ENCODE assay signal across 26 cellular contexts in the genomic region with DNA sequence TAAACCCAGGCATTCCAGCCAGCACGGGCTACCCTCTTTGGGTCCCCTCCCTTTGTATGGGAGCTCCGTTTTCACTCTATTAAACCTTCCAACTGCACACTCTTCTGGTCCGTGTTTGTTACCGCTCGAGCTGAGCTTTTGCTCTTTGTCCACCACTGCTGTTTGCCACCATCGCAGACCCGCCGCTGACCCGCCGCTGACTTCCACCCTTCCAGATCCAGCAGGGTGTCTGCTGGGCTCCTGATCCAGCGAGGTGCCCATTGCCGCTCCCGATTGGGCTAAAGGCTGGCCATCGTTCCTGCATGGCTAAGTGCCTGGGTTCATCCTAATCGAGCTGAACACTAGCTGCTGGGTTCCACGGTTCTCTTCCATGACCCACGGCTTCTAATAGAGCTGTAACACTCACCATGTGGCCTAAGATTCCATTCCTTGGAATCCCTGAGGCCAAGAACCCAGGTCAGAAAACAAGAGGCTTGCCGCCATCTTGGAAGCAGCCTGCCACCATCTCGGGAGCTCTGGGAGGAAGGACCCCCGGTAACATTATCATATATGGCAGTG. TPM values are rescaled to one million over a fixed set of nuclear protein-coding genes. Genes with fewer than 3 reads are reported as not detected.
DNase-seq lines count a peak whose midpoint lies in the region; ATAC-seq, FAIRE-seq and TF ChIP-seq lines count a peak whose summit lies in the region.
"Had no signal": no experiment of that assay in that cellular context is flagged by ENCODE, and none has a peak within 500 bp of the region (broad histone marks: within the 10 kb centered on the region; RNA-seq: fewer than 3 reads in every experiment).

No MANE protein-coding gene starts in this region.

- H3K9me3 ChIP-seq in T-helper 17 cell (ENCODE audit: control insufficient read depth, low read length, poor library complexity, severe bottlenecking) (no peaks in the 10 kb centered on the region), K562 (replicated peaks; ENCODE audit: control insufficient read depth, insufficient read depth, low read depth, low read length) (no peaks in the 10 kb centered on the region), H1 (ENCODE audit: insufficient read depth in 2 of 2, low read depth in 1 of 2, low read length in 1 of 2) (no peaks in the 10 kb centered on the region; a peak in 1 of 4 replicates), spleen (no peaks in the 10 kb centered on the region), tibial nerve (no peaks in the 10 kb centered on the region)
- H3K9me3 ChIP-seq: BE2C had no signal

- TF ChIP-seq POLR2A in K562 (conservative IDR thresholded peaks at IDR 0.05) (no peak), H1 (IDR thresholded peaks at IDR 0.05; ENCODE audit: control extremely low read depth in 1 of 2, low read depth in 2 of 2, low read length in 2 of 2) (no peak), spleen (IDR thresholded peaks at IDR 0.05) (no peak), tibial nerve (IDR thresholded peaks at IDR 0.05) (no peak)

- H3K27ac ChIP-seq in K562 (ENCODE audit: extremely low read depth, low read depth, low read length) (no peak overlapping the region), H1 (ENCODE audit: low read depth, low read length) (no peak overlapping the region), spleen (no peak overlapping the region), tibial nerve (no peak overlapping the region)
- H3K27ac ChIP-seq: BLaER1 had no signal

- no peak overlapping the region for H2BK12ac ChIP-seq in H1 (ENCODE audit: low read depth, low read length)

- no peak overlapping the region for H3K23ac ChIP-seq in H1 (ENCODE audit: insufficient read length)

- no peak overlapping the region for H3K4me2 ChIP-seq in K562 (ENCODE audit: insufficient read depth, low read length)
- H3K4me2 ChIP-seq in H1 (ENCODE audit: insufficient read depth in 1 of 2, low read depth in 2 of 2, low read length in 2 of 2), result no peak overlapping the region
- H3K4me2 ChIP-seq: BLaER1 had no signal

- no peak for TF ChIP-seq CTCF in K562 (IDR thresholded peaks at IDR 0.05 in 2 of 3, conservative IDR thresholded peaks at IDR 0.05 in 1 of 3; ENCODE audit: insufficient read depth in 2 of 3, low read depth in 1 of 3, low read length in 3 of 3)
- no peak for TF ChIP-seq CTCF in H1 (IDR thresholded peaks at IDR 0.05; ENCODE audit: control extremely low read depth in 1 of 3, insufficient read depth in 1 of 3, low read depth in 1 of 3, low read length in 3 of 3)
- no peak for TF ChIP-seq CTCF in spleen (IDR thresholded peaks at IDR 0.05 in 8 of 11, conservative IDR thresholded peaks at IDR 0.05 in 3 of 11)
- no peak for TF ChIP-seq CTCF in tibial nerve (IDR thresholded peaks at IDR 0.05)

- no peak overlapping the region for H2BK120ac ChIP-seq in H1 (replicated peaks; ENCODE audit: low read depth, low read length)

- H3K27ac Mint-ChIP-seq in T-helper 17 cell, result no peak overlapping the region
- H3K27ac Mint-ChIP-seq: CD4-positive, alpha-beta memory T cell; CD4-positive, CD25-positive, alpha-beta regulatory T cell; CD8-positive, alpha-beta memory T cell had no signal

- POLR2A ChIA-PET in K562 (lab: Yijun Ruan, JAX) (interaction anchor here (0.8 kb wide), 2 partner anchors 13 to 291 kb away, joined by 3 to 5 read pairs; no protein-coding TSS in a partner anchor), H1 (lab: Charles Lee; ENCODE audit: partially characterized antibody) (interaction anchor here (1.1 to 1.4 kb wide), 2 partner anchors 10 to 107 kb away, joined by 3 read pairs; no protein-coding TSS in a partner anchor)

- no peaks in the 10 kb centered on the region for H3K36me3 ChIP-seq in K562 (ENCODE audit: control insufficient read depth, insufficient read depth, low read length)
- no peaks in the 10 kb centered on the region for H3K36me3 ChIP-seq in H1 (ENCODE audit: control insufficient read depth in 2 of 4, insufficient read depth in 4 of 4, low read length in 3 of 4)
- peaks cover 0 to 9% (median 0%) of the 10 kb centered on the region in 6 donors for H3K36me3 ChIP-seq in spleen
- H3K36me3 ChIP-seq in tibial nerve, result no peaks in the 10 kb centered on the region
- H3K36me3 ChIP-seq: BE2C had no signal

- CTCF ChIA-PET in K562 (lab: Yijun Ruan, JAX; ENCODE audit: low intra/inter-chr PET ratio), result no interaction called here
- CTCF ChIA-PET in H1 (lab: Charles Lee; ENCODE audit: partially characterized antibody), result interaction anchor here (1.6 kb wide), 1 partner anchor 9 kb away, joined by 4 read pairs; no protein-coding TSS in a partner anchor

- WGBS in K562 (ENCODE audit: insufficient coverage, low coverage, missing lambda C conversion rate), result 48% methylated on average over 20 of the region's 20 CpGs
- WGBS in H1 (ENCODE audit: extremely low coverage in 1 of 2, insufficient coverage in 1 of 2, insufficient read length in 1 of 2, insufficient replicate concordance in 2 of 2, low coverage in 1 of 2, low lambda C conversion rate in 2 of 2, missing lambda C conversion rate in 1 of 2), 2 experiments, result 89% methylated on average over 19 of the region's 20 CpGs; no CpG with 5 or more reads in 1 of the 2 experiments
- 88 to 93% (median 92%) methylated on average over 20 of the region's 20 CpGs for WGBS in spleen, 5 donors
- WGBS in tibial nerve, 2 donors, result 91 to 92% methylated on average over 20 of the region's 20 CpGs

- no peaks in the 10 kb centered on the region for H3K27me3 Mint-ChIP-seq in T-helper 17 cell
- H3K27me3 Mint-ChIP-seq: CD4-positive, alpha-beta memory T cell; CD4-positive, CD25-positive, alpha-beta regulatory T cell; CD8-positive, alpha-beta memory T cell had no signal

- peaks cover 7% of the 10 kb centered on the region for H3K36me3 Mint-ChIP-seq in T-helper 17 cell (ENCODE audit: low read depth)

- H3K4ac ChIP-seq in H1 (replicated peaks; ENCODE audit: insufficient read length, low read depth, low read length), result no peak overlapping the region

- TF ChIP-seq EP300 in K562 (IDR thresholded peaks at IDR 0.05; ENCODE audit: low read length) (no peak), H1 (IDR thresholded peaks at IDR 0.05; ENCODE audit: borderline replicate concordance in 1 of 2, low read depth in 2 of 2, low read length in 2 of 2) (no peak), tibial nerve (IDR thresholded peaks at IDR 0.05) (no peak)

- no peak overlapping the region for H4K91ac ChIP-seq in H1 (replicated peaks; ENCODE audit: insufficient read length, low read length)

- no peaks in the 10 kb centered on the region for H3K23me2 ChIP-seq in H1 (ENCODE audit: low read depth, low read length)

- BruUV-seq in K562 (replicated peaks; lab: Mats Ljungman, UMichigan), result no TSS peak

- H3K9ac ChIP-seq in K562 (ENCODE audit: insufficient read depth in 1 of 2, low read depth in 2 of 2, low read length in 2 of 2), result no peak overlapping the region
- no peak overlapping the region for H3K9ac ChIP-seq in H1 (replicated peaks in 1 of 4; ENCODE audit: extremely low read depth in 1 of 4, low read depth in 3 of 4, low read length in 3 of 4)
- H3K9ac ChIP-seq: BLaER1 had no signal

- H3K14ac ChIP-seq in H1 (ENCODE audit: insufficient read length), result no peak overlapping the region

- no peak overlapping the region for H2BK15ac ChIP-seq in H1 (ENCODE audit: low read length)

- TF ChIP-seq RAD21 in K562 (CRISPR knock-in tag; conservative IDR thresholded peaks at IDR 0.05 in 1 of 2, IDR thresholded peaks at IDR 0.05 in 1 of 2), result no peak
- TF ChIP-seq RAD21 in H1 (IDR thresholded peaks at IDR 0.05 in 1 of 2, conservative IDR thresholded peaks at IDR 0.05 in 1 of 2; ENCODE audit: low read depth in 2 of 2, low read length in 2 of 2), result no peak

- DNase-seq in T-helper 17 cell, result no peak
- no peak for DNase-seq in K562 (ENCODE audit: extremely low read depth in 1 of 4, low spot score in 3 of 4)
- DNase-seq in H1 (ENCODE audit: low read depth in 1 of 2, low spot score in 2 of 2), result no peak
- peak; percentile 43 for DNase-seq in spleen
- no peak for DNase-seq in tibial nerve (ENCODE audit: low spot score in 2 of 2)
- no peak for DNase-seq in left lobe of liver (ENCODE audit: low spot score)
- DNase-seq: 8988T; ACHN; BE2C; C1 segment of cervical spinal cord; CD4-positive, alpha-beta memory T cell; CD4-positive, CD25-positive, alpha-beta regulatory T cell; CD8-positive, alpha-beta memory T cell; COR-L47; DMS 273 treated with DMSO at 0.1 percent for 48 hours; DMS153; DMS53; DMS79 treated with DMSO at 0.1 percent for 48 hours; GF-D8 had no signal

- H4K20me1 ChIP-seq in K562 (replicated peaks; ENCODE audit: control insufficient read depth, insufficient read depth, low read length) (no peaks in the 10 kb centered on the region), H1 (replicated peaks in 1 of 2; ENCODE audit: control insufficient read depth in 1 of 2, insufficient read depth in 2 of 2, low read length in 2 of 2) (peaks cover 0 to 3% of the 10 kb centered on the region in 2 experiments)

- H4K5ac ChIP-seq in H1 (ENCODE audit: insufficient read length, low read depth, low read length), result no peak overlapping the region

- no peaks in the 10 kb centered on the region; the same call in 1 of the 2 replicates for H3K79me1 ChIP-seq in H1 (ENCODE audit: low read depth, low read length)

- no peak overlapping the region for H2AK5ac ChIP-seq in H1 (ENCODE audit: low read depth, low read length)

- no peaks in the 10 kb centered on the region for H3K79me2 ChIP-seq in K562 (ENCODE audit: control insufficient read depth, insufficient read depth, low read length)
- peaks cover 5 to 69% of the 10 kb centered on the region in 2 experiments; a peak in 3 of 4 replicates for H3K79me2 ChIP-seq in H1 (ENCODE audit: control insufficient read depth in 1 of 2, insufficient read depth in 2 of 2, low read length in 2 of 2)

- H3K4me1 ChIP-seq in K562 (replicated peaks in 1 of 2; ENCODE audit: control insufficient read depth in 2 of 2, insufficient read depth in 2 of 2, low read length in 2 of 2) (no peaks in the 10 kb centered on the region), H1 (replicated peaks in 1 of 4; ENCODE audit: control insufficient read depth in 3 of 4, insufficient read depth in 4 of 4, low read length in 3 of 4) (peaks cover 0 to 3% (median 0%) of the 10 kb centered on the region in 4 experiments; a peak in 1 of 7 replicates), spleen (no peaks in the 10 kb centered on the region), tibial nerve (peaks cover 0 to under 1% (median 0%) of the 10 kb centered on the region in 4 donors)
- H3K4me1 ChIP-seq: BE2C, BLaER1 had no signal

- H2AFZ ChIP-seq in K562 (ENCODE audit: low read depth, low read length), result no peak overlapping the region
- no peak overlapping the region for H2AFZ ChIP-seq in H1 (ENCODE audit: low read length)

- H3K27me3 ChIP-seq in K562 (ENCODE audit: control insufficient read depth in 2 of 2, insufficient read depth in 2 of 2, low read length in 2 of 2) (no peaks in the 10 kb centered on the region), H1 (replicated peaks in 1 of 4; ENCODE audit: control insufficient read depth in 3 of 4, extremely low read depth in 1 of 4, insufficient read depth in 3 of 4, low read length in 3 of 4) (no peaks in the 10 kb centered on the region), spleen (replicated peaks in 1 of 7) (no peaks in the 10 kb centered on the region), tibial nerve (no peaks in the 10 kb centered on the region)
- H3K27me3 ChIP-seq: BE2C, BLaER1 had no signal

- H2BK20ac ChIP-seq in H1 (ENCODE audit: low read length), result no peak overlapping the region

- H3K4me3 ChIP-seq in K562 (no peak overlapping the region), H1 (ENCODE audit: extremely low read depth in 1 of 4, insufficient read depth in 2 of 4, low read depth in 3 of 4, low read length in 4 of 4) (no peak overlapping the region), spleen (no peak overlapping the region), tibial nerve (no peak overlapping the region)
- H3K4me3 ChIP-seq: BLaER1 had no signal

- in situ Hi-C loops in K562 (cut with MboI), result no loop called here

- intact Hi-C loops in K562 (cut with micrococcal nuclease) (no loop called here), spleen (cut with DNase I; ENCODE audit: low total_unique reads) (no loop called here)

- H4K8ac ChIP-seq in H1 (ENCODE audit: extremely low read depth, insufficient read depth, low read length), result no peak overlapping the region

- no peak overlapping the region for H2BK5ac ChIP-seq in H1 (ENCODE audit: low read depth, low read length)

- ATAC-seq in T-helper 17 cell (no peak), K562 (no peak), GM19395 (IDR thresholded peaks at IDR 0.05; ENCODE audit: unreplicated experiment) (no peak), left lobe of liver (no peak)

- H3K4me1 Mint-ChIP-seq in T-helper 17 cell, result peaks cover 26% of the 10 kb centered on the region
- H3K4me1 Mint-ChIP-seq: CD14-positive monocyte had no signal

- FAIRE-seq in K562 (lab: Jason Lieb, UNC) (no peak), H1 (lab: Jason Lieb, UNC) (no peak)
- FAIRE-seq: A204.1, G401.6, GM12891, GM19239 had no signal

- H3K9me1 ChIP-seq in K562 (ENCODE audit: control insufficient read depth, insufficient read depth, low read length), result no peaks in the 10 kb centered on the region

- no peak overlapping the region for H3K18ac ChIP-seq in H1 (ENCODE audit: extremely low read depth, low read length)

- H3K56ac ChIP-seq in H1 (replicated peaks; ENCODE audit: insufficient read length, low read depth, low read length), result no peak overlapping the region

- peak overlapping the region; percentile 69 for H3K4me3 Mint-ChIP-seq in T-helper 17 cell
- H3K4me3 Mint-ChIP-seq: CD14-positive monocyte; CD4-positive, alpha-beta memory T cell; CD8-positive, alpha-beta memory T cell had no signal

RNA-seq across cellular contexts. Expression of a gene that starts 14.5 kb away (rescaled TPM):
- total RNA-seq in T-helper 17 cell (10 to 100 TPM; 25.7 to 28.8 TPM), K562 (2014; rRNA removed) (14.3 and 18.8 TPM in 2 replicates), K562 (2014; rRNA removed; fragmentation: Illumina TruSeq; extraction: Trizol) (33.5 and 42.0 TPM in 2 replicates), K562 (2015; rRNA removed; fragmentation: Illumina TruSeq; extraction: Trizol) (27.6 and 29.5 TPM in 2 replicates), K562 (2021) (18.5 and 20.3 TPM in 2 replicates), spleen (10 to 100 TPM; 17.9 to 36.1 (median 20.6) TPM), tibial nerve (10 to 100 TPM; 16.5 to 25.8 (median 19.1) TPM), left lobe of liver (13.8 TPM)
- total RNA-seq in K562 (2011; cell fraction: chromatin; rRNA removed; ENCODE audit: low replicate concordance), result 7.6 and 23.6 TPM in 2 replicates
- 11.6 and 14.0 TPM in 2 replicates for total RNA-seq in K562 (2011; cell fraction: nucleolus; rRNA removed)
- 13.6 and 16.2 TPM in 2 replicates for total RNA-seq in K562 (2011; cell fraction: nucleoplasm; rRNA removed)
- polyA plus RNA-seq in K562 (2011; rRNA removed) (25.0 and 28.7 TPM in 2 replicates), K562 (2014; fragmentation: Illumina TruSeq; extraction: Trizol) (29.4 and 29.8 TPM in 2 replicates), K562 (2014; fragmentation: Nextera tagmentation; extraction: Ambion mirVana) (10 to 100 TPM; 27.4 to 27.7 TPM), K562 (2014; rRNA removed) (19.3 and 20.7 TPM in 2 replicates), H1 (2011; rRNA removed) (2.7 and 5.1 TPM in 2 replicates), spleen (10 to 100 TPM; 14.5 to 19.0 (median 18.8) TPM)
- polyA plus RNA-seq in K562 (2011; cell fraction: cytosol; rRNA removed), result 3.1 and 9.3 TPM in 2 replicates
- 4.4 and 7.7 TPM in 2 replicates for polyA plus RNA-seq in K562 (2011; cell fraction: nucleus; rRNA removed)
- 16.5 and 55.5 TPM in 2 replicates for polyA plus RNA-seq in K562 (2012)
- polyA minus RNA-seq in K562 (2011; rRNA and poly(A)+ RNA removed), result 31.5 and 38.3 TPM in 2 replicates
- polyA minus RNA-seq in K562 (2011; cell fraction: cytosol; rRNA and poly(A)+ RNA removed), result 18.6 and 19.1 TPM in 2 replicates
- polyA minus RNA-seq in K562 (2011; cell fraction: nucleus; rRNA and poly(A)+ RNA removed), result 17.2 and 19.0 TPM in 2 replicates
- 18.0 and 21.7 TPM in 2 replicates for total RNA-seq in H1 (2021; fragmentation: NEBNext Ultra II Directional; extraction: Animal tissue kit (Norgen Biotek cat#: 25700))
- 9.0 TPM for polyA plus RNA-seq in H1 (2011; cell fraction: cytosol; rRNA removed)
- 4.6 TPM for polyA plus RNA-seq in H1 (2011; cell fraction: nucleus; rRNA removed)
- 10.8 to 14.8 TPM (median 14.3 TPM) in 4 replicates for polyA plus RNA-seq in H1 (2012, experiment 1 of 2)
- 0.85 TPM for polyA plus RNA-seq in H1 (2012, experiment 2 of 2)
- 16.5 TPM for polyA plus RNA-seq in H1 (2013, experiment 1 of 2)
- 14.6 TPM for polyA plus RNA-seq in H1 (2013, experiment 2 of 2)
- 12.5 and 17.0 TPM in 2 replicates for polyA minus RNA-seq in H1 (2011; rRNA and poly(A)+ RNA removed)
- 18.2 TPM for polyA minus RNA-seq in H1 (2011; cell fraction: cytosol; rRNA and poly(A)+ RNA removed)
- 35.2 TPM for polyA minus RNA-seq in H1 (2011; cell fraction: nucleus; rRNA and poly(A)+ RNA removed)

RNA-seq across cellular contexts. Expression of a gene that starts 14.8 kb away (rescaled TPM):
- total RNA-seq in T-helper 17 cell, result under 1 TPM; 0.18 to 0.57 TPM
- 15.9 and 23.4 TPM in 2 replicates for total RNA-seq in K562 (2011; cell fraction: chromatin; rRNA removed; ENCODE audit: low replicate concordance)
- total RNA-seq in K562 (2011; cell fraction: nucleolus; rRNA removed), result 3.8 and 8.0 TPM in 2 replicates
- 10.6 and 11.6 TPM in 2 replicates for total RNA-seq in K562 (2011; cell fraction: nucleoplasm; rRNA removed)
- total RNA-seq in K562 (2014; rRNA removed), result 1.5 and 2.0 TPM in 2 replicates
- total RNA-seq in K562 (2014; rRNA removed; fragmentation: Illumina TruSeq; extraction: Trizol), result 2.1 and 2.3 TPM in 2 replicates
- 1.7 and 2.1 TPM in 2 replicates for total RNA-seq in K562 (2015; rRNA removed; fragmentation: Illumina TruSeq; extraction: Trizol)
- 3.8 and 4.9 TPM in 2 replicates for total RNA-seq in K562 (2021)
- 3.7 and 5.7 TPM in 2 replicates for polyA plus RNA-seq in K562 (2011; rRNA removed)
- 1.2 and 1.7 TPM in 2 replicates for polyA plus RNA-seq in K562 (2011; cell fraction: cytosol; rRNA removed)
- 18.4 and 29.9 TPM in 2 replicates for polyA plus RNA-seq in K562 (2011; cell fraction: nucleus; rRNA removed)
- polyA plus RNA-seq in K562 (2012), result 1.9 and 2.4 TPM in 2 replicates
- polyA plus RNA-seq in K562 (2014; fragmentation: Illumina TruSeq; extraction: Trizol), result 1.8 and 2.9 TPM in 2 replicates
- polyA plus RNA-seq in K562 (2014; fragmentation: Nextera tagmentation; extraction: Ambion mirVana), result under 1 TPM; 0.42 to 0.45 TPM
- polyA plus RNA-seq in K562 (2014; rRNA removed), result 3.3 and 3.8 TPM in 2 replicates
- polyA minus RNA-seq in K562 (2011; rRNA and poly(A)+ RNA removed), result 4.3 and 6.8 TPM in 2 replicates
- 1.1 and 1.2 TPM in 2 replicates for polyA minus RNA-seq in K562 (2011; cell fraction: cytosol; rRNA and poly(A)+ RNA removed)
- 10.6 and 13.5 TPM in 2 replicates for polyA minus RNA-seq in K562 (2011; cell fraction: nucleus; rRNA and poly(A)+ RNA removed)
- 23.6 and 26.9 TPM in 2 replicates for total RNA-seq in H1 (2021; fragmentation: NEBNext Ultra II Directional; extraction: Animal tissue kit (Norgen Biotek cat#: 25700))
- polyA plus RNA-seq in H1 (2011; rRNA removed), result 5.1 and 6.2 TPM in 2 replicates
- 6.9 TPM for polyA plus RNA-seq in H1 (2011; cell fraction: cytosol; rRNA removed)
- 11.4 TPM for polyA plus RNA-seq in H1 (2011; cell fraction: nucleus; rRNA removed)
- 6.3 to 9.0 TPM (median 7.3 TPM) in 4 replicates for polyA plus RNA-seq in H1 (2012, experiment 1 of 2)
- polyA plus RNA-seq in H1 (2012, experiment 2 of 2), result 0.58 TPM
- 8.0 TPM for polyA plus RNA-seq in H1 (2013, experiment 1 of 2)
- 9.6 TPM for polyA plus RNA-seq in H1 (2013, experiment 2 of 2)
- polyA minus RNA-seq in H1 (2011; rRNA and poly(A)+ RNA removed), result 34.0 and 41.7 TPM in 2 replicates
- polyA minus RNA-seq in H1 (2011; cell fraction: cytosol; rRNA and poly(A)+ RNA removed), result 10.5 TPM
- 72.2 TPM for polyA minus RNA-seq in H1 (2011; cell fraction: nucleus; rRNA and poly(A)+ RNA removed)
- total RNA-seq in spleen, result 10 to 100 TPM; 11.4 to 26.9 (median 15.9) TPM
- 1 to 10 TPM; 1.4 to 3.4 (median 1.5) TPM for polyA plus RNA-seq in spleen
- 10 to 100 TPM; 30.8 to 49.8 (median 37.2) TPM for total RNA-seq in tibial nerve
- total RNA-seq in left lobe of liver, result 11.8 TPM
- polyA plus RNA-seq: CD4-positive, CD25-positive, alpha-beta regulatory T cell; CD8-positive, alpha-beta memory T cell had no signal
